Comparison of ENCODE assay signal across 31 cellular contexts in the genomic region with DNA sequence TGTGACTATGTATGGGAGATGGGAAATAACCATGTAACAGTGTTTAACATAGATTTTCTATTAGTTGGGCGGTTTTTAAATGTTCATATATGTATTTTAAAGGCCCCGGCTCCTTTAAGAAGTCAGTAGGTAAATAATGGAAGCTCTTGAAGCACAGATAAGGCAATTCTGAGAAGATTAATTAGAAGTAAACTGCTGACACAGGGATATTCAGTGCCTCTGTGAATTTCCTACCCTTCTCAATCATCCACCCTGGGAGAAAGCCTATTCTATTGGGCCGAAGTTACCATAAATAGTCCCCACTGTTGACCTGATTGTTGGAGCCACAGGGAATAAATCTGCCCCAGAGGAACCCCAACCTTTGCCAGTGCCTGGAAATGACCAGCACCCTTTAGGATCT. TPM values are rescaled to one million over a fixed set of nuclear protein-coding genes. Genes with fewer than 3 reads are reported as not detected.
DNase-seq lines count a peak whose midpoint lies in the region; ATAC-seq, FAIRE-seq and TF ChIP-seq lines count a peak whose summit lies in the region.
"Had no signal": no experiment of that assay in that cellular context is flagged by ENCODE, and none has a peak within 500 bp of the region (broad histone marks: within the 10 kb centered on the region; RNA-seq: fewer than 3 reads in every experiment).

No MANE protein-coding gene starts in this region.

- intact Hi-C loops in HepG2 (cut with micrococcal nuclease; ENCODE audit: unreplicated experiment), result no loop called here
- intact Hi-C loops in right lobe of liver (cut with DNase I), result no loop called here
- intact Hi-C loops in IMR-90 (cut with micrococcal nuclease), result no loop called here

- no peak overlapping the region for H2BK12ac ChIP-seq in H1 (ENCODE audit: low read depth, low read length)

- H2BK5ac ChIP-seq in IMR-90 (ENCODE audit: low read depth, low read length, poor library complexity, severe bottlenecking) (no peak overlapping the region), H1 (ENCODE audit: low read depth, low read length) (no peak overlapping the region)

- no peak overlapping the region for H3K56ac ChIP-seq in IMR-90 (ENCODE audit: extremely low read depth, insufficient read depth, low read length)
- no peak overlapping the region for H3K56ac ChIP-seq in H1 (replicated peaks; ENCODE audit: insufficient read length, low read depth, low read length)

- dilution Hi-C loops in IMR-90 (cut with HindIII; ENCODE audit: low sequenced_read_pairs, unreplicated experiment), result no loop called here

- POLR2A ChIA-PET in HepG2 (lab: Yijun Ruan, JAX), result no interaction called here
- POLR2A ChIA-PET in IMR-90 (lab: Charles Lee; ENCODE audit: unreplicated experiment), result no interaction called here
- POLR2A ChIA-PET in H1 (lab: Charles Lee; ENCODE audit: partially characterized antibody), result interaction anchor here (1.5 kb wide), 1 partner anchor 83 kb away, joined by 3 read pairs; no protein-coding TSS in a partner anchor

- no peaks in the 10 kb centered on the region for H3K79me1 ChIP-seq in IMR-90 (ENCODE audit: low read depth in 1 of 2, low read length in 2 of 2)
- H3K79me1 ChIP-seq in H1 (ENCODE audit: low read depth, low read length), result no peaks in the 10 kb centered on the region

- 30% methylated on average over 3 of the region's 3 CpGs for whole genome bisulfite sequencing in HepG2 (ENCODE audit: low lambda C conversion rate)
- WGBS in right lobe of liver (ENCODE audit: insufficient coverage, low coverage, low lambda C conversion rate, missing lambda C conversion rate), result 44% methylated on average over 3 of the region's 3 CpGs
- WGBS in IMR-90 (ENCODE audit: extremely low coverage in 2 of 2, insufficient read length in 1 of 2), 2 experiments, result no CpG with 5 or more reads among the region's 3 CpGs
- 84% methylated on average over 3 of the region's 3 CpGs; no CpG with 5 or more reads in 1 of the 2 experiments for WGBS in H1 (ENCODE audit: extremely low coverage in 1 of 2, insufficient coverage in 1 of 2, insufficient read length in 1 of 2, insufficient replicate concordance in 2 of 2, low coverage in 1 of 2, low lambda C conversion rate in 2 of 2, missing lambda C conversion rate in 1 of 2), 2 experiments

- H3K9me3 ChIP-seq in HepG2 (ENCODE audit: low read length), result no peaks in the 10 kb centered on the region
- H3K9me3 ChIP-seq in right lobe of liver, result no peaks in the 10 kb centered on the region
- no peaks in the 10 kb centered on the region for H3K9me3 ChIP-seq in IMR-90 (ENCODE audit: control insufficient read depth, insufficient read depth, low read length)
- H3K9me3 ChIP-seq in H1 (ENCODE audit: insufficient read depth in 2 of 2, low read depth in 1 of 2, low read length in 1 of 2), result no peaks in the 10 kb centered on the region
- H3K9me3 ChIP-seq: BE2C, BLaER1 had no signal

- H3K23ac ChIP-seq in IMR-90 (ENCODE audit: low read depth, low read length) (no peak overlapping the region), H1 (ENCODE audit: insufficient read length) (no peak overlapping the region)

- H2BK120ac ChIP-seq in IMR-90 (ENCODE audit: low read depth, low read length) (no peak overlapping the region), H1 (replicated peaks; ENCODE audit: low read depth, low read length) (no peak overlapping the region)

- H3K9me1 ChIP-seq in IMR-90 (ENCODE audit: insufficient read depth, low read length), result no peaks in the 10 kb centered on the region

- H2BK15ac ChIP-seq in IMR-90 (ENCODE audit: low read depth, low read length), result no peak overlapping the region
- no peak overlapping the region for H2BK15ac ChIP-seq in H1 (ENCODE audit: low read length)

- TF ChIP-seq EP300 in HepG2 (IDR thresholded peaks at IDR 0.05; ENCODE audit: low read depth in 2 of 2, low read length in 2 of 2), result no peak
- TF ChIP-seq EP300 in HepG2 (CRISPR knock-in tag; IDR thresholded peaks at IDR 0.05; ENCODE audit: borderline replicate concordance), result no peak
- TF ChIP-seq EP300 in H1 (IDR thresholded peaks at IDR 0.05; ENCODE audit: borderline replicate concordance in 1 of 2, low read depth in 2 of 2, low read length in 2 of 2), result no peak

- in situ Hi-C loops in HepG2 (cut with HindIII; ENCODE audit: extremely low pct_ligation_motif_present, low pct_unique_long_range_greater_than_20kb) (no loop called here), IMR-90 (cut with MboI; ENCODE audit: low sequenced_read_pairs) (no loop called here)

- no peak overlapping the region for H3K4me2 ChIP-seq in HepG2 (ENCODE audit: low read depth, low read length)
- H3K4me2 ChIP-seq in IMR-90 (ENCODE audit: low read depth, low read length), result no peak overlapping the region
- H3K4me2 ChIP-seq in H1 (ENCODE audit: insufficient read depth in 1 of 2, low read depth in 2 of 2, low read length in 2 of 2), result no peak overlapping the region
- H3K4me2 ChIP-seq: BLaER1 had no signal

- H3K23me2 ChIP-seq in H1 (ENCODE audit: low read depth, low read length), result no peaks in the 10 kb centered on the region

- no peak overlapping the region for H4K91ac ChIP-seq in IMR-90 (ENCODE audit: insufficient read depth, low read depth, low read length)
- no peak overlapping the region for H4K91ac ChIP-seq in H1 (replicated peaks; ENCODE audit: insufficient read length, low read length)

- H2AK9ac ChIP-seq in IMR-90 (replicated peaks; ENCODE audit: low read depth, low read length, poor library complexity), result no peak overlapping the region

- H3K18ac ChIP-seq in IMR-90 (ENCODE audit: low read depth, low read length) (no peak overlapping the region), H1 (ENCODE audit: extremely low read depth, low read length) (no peak overlapping the region)

- H3K36me3 ChIP-seq in HepG2 (replicated peaks in 1 of 2; ENCODE audit: control insufficient read depth in 1 of 2, insufficient read depth in 2 of 2, low read length in 2 of 2) (no peaks in the 10 kb centered on the region), right lobe of liver (no peaks in the 10 kb centered on the region), IMR-90 (ENCODE audit: control insufficient read depth, insufficient read depth, low read length) (no peaks in the 10 kb centered on the region), H1 (ENCODE audit: control insufficient read depth in 2 of 4, insufficient read depth in 4 of 4, low read length in 3 of 4) (no peaks in the 10 kb centered on the region)
- H3K36me3 ChIP-seq: BE2C, BLaER1 had no signal

- no peak overlapping the region for H3K4me3 ChIP-seq in HepG2 (replicated peaks in 1 of 3; ENCODE audit: insufficient read depth in 1 of 3, low read depth in 2 of 3, low read length in 3 of 3)
- no peak overlapping the region for H3K4me3 ChIP-seq in right lobe of liver
- H3K4me3 ChIP-seq in IMR-90 (ENCODE audit: insufficient read depth, low read depth, low read length), result no peak overlapping the region
- no peak overlapping the region for H3K4me3 ChIP-seq in H1 (ENCODE audit: extremely low read depth in 1 of 4, insufficient read depth in 2 of 4, low read depth in 3 of 4, low read length in 4 of 4)
- H3K4me3 ChIP-seq: BLaER1, GM12878 had no signal

- DNase-seq in HepG2 (ENCODE audit: low spot score) (no peak), right lobe of liver (no peak), IMR-90 (no peak), H1 (ENCODE audit: low read depth in 1 of 2, low spot score in 2 of 2) (no peak), ureter (ENCODE audit: low spot score) (no peak), substantia nigra (lab: John Stamatoyannopoulos, UW) (no peak)
- DNase-seq in activated CD4-positive, alpha-beta T cell treated with anti-CD3 and anti-CD28 coated beads for 1 hour, result no peak
- DNase-seq: ACHN; BE2C; C1 segment of cervical spinal cord; CD4-positive, alpha-beta memory T cell; CD4-positive, CD25-positive, alpha-beta regulatory T cell; CD8-positive, alpha-beta memory T cell; COR-L47; DMS 273 treated with DMSO at 0.1 percent for 48 hours; DMS153; DMS53; DMS79; DND-41; EL; GDM1 had no signal

- TF ChIP-seq CTCF in HepG2 (CRISPR knock-in tag; IDR thresholded peaks at IDR 0.05) (no peak), right lobe of liver (IDR thresholded peaks at IDR 0.05) (no peak), IMR-90 (conservative IDR thresholded peaks at IDR 0.05; ENCODE audit: low read depth, low read length) (no peak), H1 (IDR thresholded peaks at IDR 0.05; ENCODE audit: control extremely low read depth in 1 of 3, insufficient read depth in 1 of 3, low read depth in 1 of 3, low read length in 3 of 3) (no peak)

- H2AK5ac ChIP-seq in IMR-90 (ENCODE audit: low read depth, low read length), result no peak overlapping the region
- no peak overlapping the region for H2AK5ac ChIP-seq in H1 (ENCODE audit: low read depth, low read length)

- ATAC-seq in HepG2, result no peak
- ATAC-seq in right lobe of liver, result no peak
- ATAC-seq in IMR-90 (ENCODE audit: low read depth), result no peak
- ATAC-seq: GM12878 had no signal

- peaks cover 0 to 43% of the 10 kb centered on the region in 2 experiments; a peak in 3 of 5 replicates for H3K27me3 ChIP-seq in HepG2 (ENCODE audit: control insufficient read depth in 1 of 2, insufficient read depth in 2 of 2, low read length in 2 of 2)
- no peaks in the 10 kb centered on the region for H3K27me3 ChIP-seq in right lobe of liver
- H3K27me3 ChIP-seq in IMR-90 (ENCODE audit: control insufficient read depth, insufficient read depth, low read length), result peaks cover 14% of the 10 kb centered on the region
- H3K27me3 ChIP-seq in H1 (replicated peaks in 1 of 4; ENCODE audit: control insufficient read depth in 3 of 4, extremely low read depth in 1 of 4, insufficient read depth in 3 of 4, low read length in 3 of 4), result no peaks in the 10 kb centered on the region; a peak in 1 of 7 replicates
- H3K27me3 ChIP-seq: BE2C, BLaER1 had no signal

- H2BK20ac ChIP-seq in IMR-90 (ENCODE audit: low read depth, low read length) (no peak overlapping the region), H1 (ENCODE audit: low read length) (no peak overlapping the region)

- no peak overlapping the region for H2AFZ ChIP-seq in HepG2 (ENCODE audit: low read length)
- no peak overlapping the region for H2AFZ ChIP-seq in IMR-90 (replicated peaks; ENCODE audit: low read length, poor library complexity)
- no peak overlapping the region for H2AFZ ChIP-seq in H1 (ENCODE audit: low read length)

- H4K5ac ChIP-seq in IMR-90 (ENCODE audit: low read depth, low read length) (no peak overlapping the region), H1 (ENCODE audit: insufficient read length, low read depth, low read length) (no peak overlapping the region)

- H3K4me1 ChIP-seq in HepG2 (ENCODE audit: insufficient read depth, low read length) (peaks cover 9% of the 10 kb centered on the region; the same call in 1 of the 2 replicates), right lobe of liver (no peaks in the 10 kb centered on the region), IMR-90 (ENCODE audit: control insufficient read depth, insufficient read depth, low read length) (no peaks in the 10 kb centered on the region), H1 (replicated peaks in 1 of 4; ENCODE audit: control insufficient read depth in 3 of 4, insufficient read depth in 4 of 4, low read length in 3 of 4) (peaks cover 0 to 9% (median 4%) of the 10 kb centered on the region in 4 experiments; a peak in 4 of 7 replicates)
- H3K4me1 ChIP-seq: BLaER1 had no signal

- H4K20me1 ChIP-seq in HepG2 (ENCODE audit: insufficient read depth, low read length), result no peaks in the 10 kb centered on the region
- no peaks in the 10 kb centered on the region for H4K20me1 ChIP-seq in IMR-90 (ENCODE audit: insufficient read depth, low read length)
- no peaks in the 10 kb centered on the region for H4K20me1 ChIP-seq in H1 (replicated peaks in 1 of 2; ENCODE audit: control insufficient read depth in 1 of 2, insufficient read depth in 2 of 2, low read length in 2 of 2)
- H4K20me1 ChIP-seq: BLaER1 had no signal

- H3K79me2 ChIP-seq in HepG2 (ENCODE audit: insufficient read depth, low read length) (no peaks in the 10 kb centered on the region), H1 (ENCODE audit: control insufficient read depth in 1 of 2, insufficient read depth in 2 of 2, low read length in 2 of 2) (no peaks in the 10 kb centered on the region)

- TF ChIP-seq POLR2A in HepG2 (IDR thresholded peaks at IDR 0.05; ENCODE audit: insufficient read depth in 1 of 2, low read depth in 2 of 2, low read length in 2 of 2), result no peak
- TF ChIP-seq POLR2A in right lobe of liver (IDR thresholded peaks at IDR 0.05), result no peak
- TF ChIP-seq POLR2A in IMR-90 (IDR thresholded peaks at IDR 0.05; ENCODE audit: low read depth, low read length), result no peak
- TF ChIP-seq POLR2A in H1 (IDR thresholded peaks at IDR 0.05; ENCODE audit: control extremely low read depth in 1 of 2, low read depth in 2 of 2, low read length in 2 of 2), result no peak

- H4K8ac ChIP-seq in IMR-90 (ENCODE audit: low read depth in 2 of 2, low read length in 2 of 2) (no peak overlapping the region), H1 (ENCODE audit: extremely low read depth, insufficient read depth, low read length) (no peak overlapping the region)

- no peak overlapping the region for H3K14ac ChIP-seq in IMR-90 (replicated peaks; ENCODE audit: low read depth, low read length)
- H3K14ac ChIP-seq in H1 (ENCODE audit: insufficient read length), result no peak overlapping the region

- no peak overlapping the region for H3K4ac ChIP-seq in IMR-90 (ENCODE audit: low read depth, low read length)
- no peak overlapping the region for H3K4ac ChIP-seq in H1 (replicated peaks; ENCODE audit: insufficient read length, low read depth, low read length)

- TF ChIP-seq RAD21 in HepG2 (CRISPR knock-in tag; IDR thresholded peaks at IDR 0.05) (no peak), IMR-90 (IDR thresholded peaks at IDR 0.05; ENCODE audit: low read length) (no peak), H1 (IDR thresholded peaks at IDR 0.05 in 1 of 2, conservative IDR thresholded peaks at IDR 0.05 in 1 of 2; ENCODE audit: low read depth in 2 of 2, low read length in 2 of 2) (no peak)

- H3K27ac ChIP-seq in HepG2 (ENCODE audit: extremely low read length, insufficient read depth, low read length) (no peak overlapping the region), right lobe of liver (no peak overlapping the region), IMR-90 (ENCODE audit: insufficient read depth, low read length) (no peak overlapping the region), H1 (ENCODE audit: low read depth, low read length) (no peak overlapping the region), substantia nigra (ENCODE audit: low read depth, low read length, poor library complexity, severe bottlenecking) (no peak overlapping the region)
- H3K27ac ChIP-seq: 22Rv1, BLaER1 had no signal

- no peak for FAIRE-seq in HepG2 (lab: Jason Lieb, UNC)
- FAIRE-seq in H1 (lab: Jason Lieb, UNC), result no peak
- FAIRE-seq: GM12878, GM12892, GM18507 had no signal

- CTCF ChIA-PET in HepG2 (lab: Yijun Ruan, JAX; ENCODE audit: low intra/inter-chr PET ratio, low total read pairs) (no interaction called here), IMR-90 (lab: Yijun Ruan, JAX) (no interaction called here), H1 (lab: Charles Lee; ENCODE audit: partially characterized antibody) (interaction anchor here (1.2 kb wide), 1 partner anchor 9 kb away, joined by 3 read pairs; no protein-coding TSS in a partner anchor)

- BruUV-seq in HepG2 (replicated peaks; lab: Mats Ljungman, UMichigan), result no TSS peak
- BruUV-seq in IMR-90 (replicated peaks; lab: Mats Ljungman, UMichigan), result no TSS peak

- H3K9ac ChIP-seq in HepG2 (ENCODE audit: insufficient read depth, low read depth, low read length) (no peak overlapping the region), IMR-90 (ENCODE audit: low read depth, low read length) (no peak overlapping the region), H1 (replicated peaks in 1 of 4; ENCODE audit: extremely low read depth in 1 of 4, low read depth in 3 of 4, low read length in 3 of 4) (no peak overlapping the region)
- H3K9ac ChIP-seq: BLaER1 had no signal

RNA-seq across cellular contexts. Expression of gene SIX3, which starts 56.8 kb away (rescaled TPM):
- total RNA-seq in HepG2 (2016; rRNA removed; fragmentation: Illumina TruSeq; extraction: Trizol) (not detected in 2 replicates), right lobe of liver (not detected), IMR-90 (2012; rRNA removed) (not detected in 2 replicates), ureter (not detected)
- not detected in 2 replicates for total RNA-seq in HepG2 (2016; cell fraction: cytosol; rRNA removed; fragmentation: Illumina TruSeq; extraction: Trizol; ENCODE audit: low read depth)
- total RNA-seq in HepG2 (2016; cell fraction: insoluble cytoplasmic fraction; rRNA removed; fragmentation: Illumina TruSeq; extraction: Trizol), result not detected in 2 replicates
- not detected in 2 replicates for total RNA-seq in HepG2 (2016; cell fraction: membrane; rRNA removed; fragmentation: Illumina TruSeq; extraction: Trizol)
- total RNA-seq in HepG2 (2016; cell fraction: nucleus; rRNA removed; fragmentation: Illumina TruSeq; extraction: Trizol), result not detected in 2 replicates
- polyA plus RNA-seq in HepG2 (2011; rRNA removed) (not detected in 2 replicates), IMR-90 (2012; rRNA removed) (not detected in 2 replicates), H1 (2011; rRNA removed) (0.02 and 0.52 TPM in 2 replicates)
- not detected in 2 replicates for polyA plus RNA-seq in HepG2 (2011; cell fraction: cytosol; rRNA removed)
- not detected in 2 replicates for polyA plus RNA-seq in HepG2 (2011; cell fraction: nucleus; rRNA removed)
- polyA plus RNA-seq in HepG2 (2012), result not detected in 2 replicates
- not detected in 2 replicates for polyA plus RNA-seq in HepG2 (2016; cell fraction: cytosol; fragmentation: Illumina TruSeq; extraction: Trizol; ENCODE audit: low read depth)
- not detected in 2 replicates for polyA plus RNA-seq in HepG2 (2016; cell fraction: insoluble cytoplasmic fraction; fragmentation: Illumina TruSeq; extraction: Trizol; ENCODE audit: low read depth)
- polyA plus RNA-seq in HepG2 (2016; cell fraction: membrane; fragmentation: Illumina TruSeq; extraction: Trizol; ENCODE audit: low read depth), result not detected in 2 replicates
- polyA plus RNA-seq in HepG2 (2016; cell fraction: nucleus; fragmentation: Illumina TruSeq; extraction: Trizol; ENCODE audit: insufficient read depth, low read depth), result not detected in 2 replicates
- not detected in 2 replicates for polyA minus RNA-seq in HepG2 (2011; rRNA and poly(A)+ RNA removed; ENCODE audit: low replicate concordance)
- not detected in 2 replicates for polyA minus RNA-seq in HepG2 (2011; cell fraction: cytosol; rRNA and poly(A)+ RNA removed)
- polyA minus RNA-seq in HepG2 (2011; cell fraction: nucleus; rRNA and poly(A)+ RNA removed), result not detected in 2 replicates
- polyA plus RNA-seq in IMR-90 (2012; cell fraction: cytosol; rRNA removed), result not detected in 2 replicates
- polyA plus RNA-seq in IMR-90 (2012; cell fraction: nucleus; rRNA removed; ENCODE audit: low replicate concordance), result not detected in 2 replicates
- total RNA-seq in H1 (2021; fragmentation: NEBNext Ultra II Directional; extraction: Animal tissue kit (Norgen Biotek cat#: 25700)), result 0.19 and 0.21 TPM in 2 replicates
- polyA plus RNA-seq in H1 (2011; cell fraction: cytosol; rRNA removed), result 0.31 TPM
- 0.41 TPM for polyA plus RNA-seq in H1 (2011; cell fraction: nucleus; rRNA removed)
- 0.10 to 0.13 TPM (median 0.13 TPM) in 3 of 4 replicates, not detected in the other for polyA plus RNA-seq in H1 (2012, experiment 1 of 2)
- polyA plus RNA-seq in H1 (2012, experiment 2 of 2), result 0.09 TPM
- polyA plus RNA-seq in H1 (2013, experiment 1 of 2), result 0.10 TPM
- polyA plus RNA-seq in H1 (2013, experiment 2 of 2), result 0.07 TPM
- 0.09 TPM in 1 of 2 replicates, not detected in the other for polyA minus RNA-seq in H1 (2011; rRNA and poly(A)+ RNA removed)
- not detected for polyA minus RNA-seq in H1 (2011; cell fraction: cytosol; rRNA and poly(A)+ RNA removed)
- polyA minus RNA-seq in H1 (2011; cell fraction: nucleus; rRNA and poly(A)+ RNA removed), result 0.50 TPM
- total RNA-seq: A172; CD4-positive, alpha-beta memory T cell; CD4-positive, CD25-positive, alpha-beta regulatory T cell; CD8-positive, alpha-beta memory T cell; Daoy; G401 had no signal
- polyA plus RNA-seq: AG04450; CD14-positive monocyte; CD4-positive, alpha-beta memory T cell; CD4-positive, CD25-positive, alpha-beta regulatory T cell; CD8-positive, alpha-beta memory T cell had no signal

Comparison
In these comparisons a context has a peak if more than half of its experiments do, and no peak if none do; other contexts are left out.
1. Of the 41 proteins assayed by ChIP-seq in both HepG2 and H1: peak only in HepG2: none; only in H1: none; in both: MAFK; in neither: 40.